9 cellular contexts compared by ENCODE assay signal in the genomic region with DNA sequence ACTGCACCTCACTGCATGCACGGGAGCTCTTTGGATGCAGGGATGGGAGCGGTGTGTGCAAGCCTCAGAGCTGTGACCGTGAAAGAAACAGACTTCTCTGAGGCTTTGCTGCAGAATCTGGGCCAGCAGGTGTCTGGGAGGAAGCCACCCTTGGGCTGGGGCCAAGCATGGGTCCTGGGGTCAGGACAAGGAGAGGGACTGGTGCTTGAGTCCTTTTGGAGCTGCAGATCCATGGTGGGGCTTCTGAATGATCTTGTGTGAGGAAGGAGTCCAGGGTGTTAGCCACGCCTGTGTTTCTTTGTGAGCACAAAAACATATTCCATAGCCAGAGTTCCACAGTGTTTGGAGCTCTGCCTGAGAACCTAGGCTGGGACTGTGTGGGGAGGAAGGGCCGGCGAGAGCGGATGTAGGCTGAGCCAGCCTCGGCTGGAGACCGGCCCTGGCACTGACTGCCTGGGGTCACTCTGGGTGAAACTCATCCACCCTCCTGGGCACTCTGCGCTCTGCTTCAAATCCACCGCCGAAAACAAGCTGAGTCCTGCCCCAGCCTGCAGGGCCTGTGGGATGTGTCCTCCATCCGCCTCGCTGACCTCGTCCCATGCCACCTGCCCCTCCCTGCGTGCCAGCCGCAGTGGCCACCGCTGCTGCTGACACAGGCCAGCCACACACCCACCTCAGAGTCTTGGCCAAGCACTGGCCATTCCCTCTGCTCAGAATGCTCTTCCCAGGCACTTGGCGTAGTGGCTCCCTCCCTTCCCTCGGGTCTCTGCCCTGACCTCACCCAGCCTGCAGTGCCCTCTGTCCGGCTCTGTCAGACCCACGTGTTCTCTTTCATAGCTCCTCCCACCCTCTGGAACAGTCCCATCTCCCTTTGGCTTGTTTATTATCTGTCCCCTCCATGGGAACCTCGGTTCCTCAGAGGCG. TPM values are rescaled to one million over a fixed set of nuclear protein-coding genes. Genes with fewer than 3 reads are reported as not detected.
DNase-seq lines count a peak whose midpoint lies in the region; ATAC-seq, FAIRE-seq and TF ChIP-seq lines count a peak whose summit lies in the region.
"Had no signal": no experiment of that assay in that cellular context is flagged by ENCODE, and none has a peak within 500 bp of the region (broad histone marks: within the 10 kb centered on the region; RNA-seq: fewer than 3 reads in every experiment).

No MANE protein-coding gene starts in this region.

- H3K4me1 ChIP-seq in kidney (ENCODE audit: control insufficient read depth in 1 of 2, insufficient read depth in 1 of 2, low read depth in 1 of 2, low read length in 2 of 2) (peaks cover 51 to 56% of the 10 kb centered on the region in 2 donors), skeletal muscle tissue (ENCODE audit: control insufficient read depth in 3 of 3, insufficient read depth in 3 of 3, low read length in 3 of 3) (peaks cover 68 to 91% (median 82%) of the 10 kb centered on the region in 3 donors)

- H3K9me3 Mint-ChIP-seq in activated T-helper 1 cell treated with anti-CD3 and anti-CD28 coated beads, Interleukin-12 subunit alpha, Interleukin-12 subunit beta, Interleukin-2, Interleukin-4 antibody, amounts not matched to agents 30 ng/mL and 10 ng/mL and 1 ng/mL, durations not matched to agents 14 hours and 24 hours and 36 hours: no peaks in the 10 kb centered on the region

- H3K27ac ChIP-seq in kidney (ENCODE audit: low read depth in 2 of 2, low read length in 2 of 2) (peak overlapping the region; percentile 97 to 98), skeletal muscle tissue (ENCODE audit: low read depth, low read length) (peak overlapping the region; percentile 91)

- TF ChIP-seq CTCF in cardiac fibroblast (IDR thresholded peaks at IDR 0.05; ENCODE audit: low read depth, low read length): no peak
- TF ChIP-seq CTCF in kidney (IDR thresholded peaks at IDR 0.05; ENCODE audit: borderline replicate concordance, extremely low read depth, insufficient read depth): no peak

- peaks cover 2% of the 10 kb centered on the region for H3K36me3 Mint-ChIP-seq in activated T-helper 1 cell treated with anti-CD3 and anti-CD28 coated beads, Interleukin-12 subunit alpha, Interleukin-12 subunit beta, Interleukin-2, Interleukin-4 antibody, amounts not matched to agents 30 ng/mL and 10 ng/mL and 1 ng/mL, durations not matched to agents 14 hours and 24 hours and 36 hours (ENCODE audit: low read depth)

- no peaks in the 10 kb centered on the region for H3K27me3 Mint-ChIP-seq in activated T-helper 1 cell treated with anti-CD3 and anti-CD28 coated beads, Interleukin-12 subunit alpha, Interleukin-12 subunit beta, Interleukin-2, Interleukin-4 antibody, amounts not matched to agents 30 ng/mL and 10 ng/mL and 1 ng/mL, durations not matched to agents 14 hours and 24 hours and 36 hours (ENCODE audit: insufficient read depth)

- peaks cover 6% of the 10 kb centered on the region for H3K4me1 Mint-ChIP-seq in activated T-helper 1 cell treated with anti-CD3 and anti-CD28 coated beads, Interleukin-12 subunit alpha, Interleukin-12 subunit beta, Interleukin-2, Interleukin-4 antibody, amounts not matched to agents 30 ng/mL and 10 ng/mL and 1 ng/mL, durations not matched to agents 14 hours and 24 hours and 36 hours (ENCODE audit: low read depth)

- H3K9me3 ChIP-seq in kidney (ENCODE audit: control insufficient read depth in 1 of 2, low read length in 2 of 2): no peaks in the 10 kb centered on the region
- no peaks in the 10 kb centered on the region for H3K9me3 ChIP-seq in skeletal muscle tissue (ENCODE audit: control insufficient read depth in 3 of 3, low read length in 3 of 3)

- ATAC-seq in HG02981 (IDR thresholded peaks at IDR 0.05; ENCODE audit: unreplicated experiment) (no peak), GM19463 (IDR thresholded peaks at IDR 0.05; ENCODE audit: unreplicated experiment) (no peak)

- FAIRE-seq in kidney (lab: Jason Lieb, UNC): no peak

- no peak overlapping the region for H3K27ac Mint-ChIP-seq in activated T-helper 1 cell treated with anti-CD3 and anti-CD28 coated beads, Interleukin-12 subunit alpha, Interleukin-12 subunit beta, Interleukin-2, Interleukin-4 antibody, amounts not matched to agents 30 ng/mL and 10 ng/mL and 1 ng/mL, durations not matched to agents 14 hours and 24 hours and 36 hours

- no peak overlapping the region for H3K4me3 Mint-ChIP-seq in activated T-helper 1 cell treated with anti-CD3 and anti-CD28 coated beads, Interleukin-12 subunit alpha, Interleukin-12 subunit beta, Interleukin-2, Interleukin-4 antibody, amounts not matched to agents 30 ng/mL and 10 ng/mL and 1 ng/mL, durations not matched to agents 14 hours and 24 hours and 36 hours

- no peaks in the 10 kb centered on the region for H3K27me3 ChIP-seq in skeletal muscle tissue (ENCODE audit: control insufficient read depth in 3 of 3, insufficient read depth in 3 of 3, low read length in 3 of 3)

- peak overlapping the region in 1 of 2 donors; percentile 59 for H3K9ac ChIP-seq in kidney (ENCODE audit: low read length in 2 of 2)
- H3K9ac ChIP-seq in skeletal muscle tissue (ENCODE audit: low read depth in 1 of 3, low read length in 3 of 3): peak overlapping the region; percentile 46 to 90 (median 82)

- intact Hi-C loops in kidney (cut with DNase I): no loop called here
- intact Hi-C loops in activated T-helper 1 cell treated with anti-CD3 and anti-CD28 coated beads, Interleukin-12 subunit alpha, Interleukin-12 subunit beta, Interleukin-2, Interleukin-4 antibody, amounts not matched to agents 30 ng/mL and 10 ng/mL and 1 ng/mL, durations not matched to agents 14 hours and 24 hours and 36 hours (cut with micrococcal nuclease): no loop called here

- DNase-seq in GOT3 (lab: John Stamatoyannopoulos, UW): peak; percentile 52
- peak; percentile 85 to 91 for DNase-seq in cardiac fibroblast (ENCODE audit: low read depth in 2 of 2)
- peak; percentile 94 for DNase-seq in kidney
- no peak for DNase-seq in activated T-helper 1 cell treated with anti-CD3 and anti-CD28 coated beads, Interleukin-12 subunit alpha, Interleukin-12 subunit beta, Interleukin-2, Interleukin-4 antibody, amounts not matched to agents 30 ng/mL and 10 ng/mL and 1 ng/mL, durations not matched to agents 14 hours and 24 hours and 36 hours (ENCODE audit: low spot score)
- DNase-seq in NCI-H1105 treated with DMSO at 0.1 percent for 48 hours (lab: John Stamatoyannopoulos, UW): no peak
- DNase-seq: NCI-H1048 had no signal

- peak overlapping the region in 1 of 2 donors; percentile 7 for H3K4me3 ChIP-seq in cardiac fibroblast (replicated peaks in 1 of 2; ENCODE audit: low read depth in 2 of 2, low read length in 2 of 2)
- peak overlapping the region; percentile 18 to 30 for H3K4me3 ChIP-seq in kidney (ENCODE audit: low read length in 2 of 2)
- H3K4me3 ChIP-seq in skeletal muscle tissue (ENCODE audit: low read length in 3 of 3): peak overlapping the region; percentile 38 to 77 (median 46)

- H3K36me3 ChIP-seq in kidney (ENCODE audit: control insufficient read depth in 1 of 2, insufficient read depth in 2 of 2, low read length in 2 of 2): no peaks in the 10 kb centered on the region
- H3K36me3 ChIP-seq in skeletal muscle tissue (ENCODE audit: control insufficient read depth in 3 of 3, insufficient read depth in 3 of 3, low read length in 3 of 3): peaks cover 0 to 2% (median 0%) of the 10 kb centered on the region in 3 donors

RNA-seq across cellular contexts. Expression of gene ERGIC1, which starts 26.7 kb away (rescaled TPM):
- total RNA-seq in kidney (183 TPM), skeletal muscle tissue (46.4 TPM)
- 88.0 TPM for polyA plus RNA-seq in kidney (ENCODE audit: insufficient read depth, low read depth, low replicate concordance)
- total RNA-seq in activated T-helper 1 cell treated with anti-CD3 and anti-CD28 coated beads, Interleukin-12 subunit alpha, Interleukin-12 subunit beta, Interleukin-2, Interleukin-4 antibody, amounts not matched to agents 30 ng/mL and 10 ng/mL and 1 ng/mL, durations not matched to agents 14 hours and 24 hours and 36 hours: 47.4 and 47.9 TPM in 2 replicates

Comparison
In these comparisons a context has a peak if more than half of its experiments do, and no peak if none do; other contexts are left out.
1. DNase-seq: peak in GOT3 (single experiment), cardiac fibroblast (2 of 2) and kidney (single experiment); none in activated T-helper 1 cell treated with anti-CD3 and anti-CD28 coated beads, Interleukin-12 subunit alpha, Interleukin-12 subunit beta, Interleukin-2, Interleukin-4 antibody, amounts not matched to agents 30 ng/mL and 10 ng/mL and 1 ng/mL, durations not matched to agents 14 hours and 24 hours and 36 hours (single experiment) and NCI-H1105 treated with DMSO at 0.1 percent for 48 hours (single experiment).